Comparison of ENCODE assay signal across 1 cellular context in the genomic region with DNA sequence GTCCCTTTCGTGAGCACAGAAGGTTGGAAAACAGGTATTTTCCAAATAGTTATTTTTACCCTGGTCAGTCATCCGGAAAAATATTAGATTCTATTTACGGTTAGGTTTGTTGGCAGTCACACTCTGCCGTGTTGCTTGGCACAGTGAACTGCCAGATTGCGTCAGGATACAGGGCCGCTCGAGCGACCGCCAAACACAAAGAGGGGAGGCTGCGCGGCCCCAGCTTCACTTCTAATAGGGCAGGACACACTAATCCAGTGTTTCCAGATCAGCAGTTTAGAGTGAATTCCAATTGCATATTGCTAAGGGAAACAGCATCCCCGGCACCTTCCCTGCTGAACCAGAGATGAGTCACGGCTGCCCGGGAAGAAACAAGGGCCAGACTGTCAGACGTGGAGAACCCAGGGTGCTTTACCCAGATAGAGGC.
TF ChIP-seq lines count a peak whose summit lies in the region.

No MANE protein-coding gene starts in this region.

TF ChIP-seq in IMR-90, 13 proteins besides CTCF, POLR2A, EP300 and RAD21 (continued from another document):
- TF ChIP-seq, protein P1, sequence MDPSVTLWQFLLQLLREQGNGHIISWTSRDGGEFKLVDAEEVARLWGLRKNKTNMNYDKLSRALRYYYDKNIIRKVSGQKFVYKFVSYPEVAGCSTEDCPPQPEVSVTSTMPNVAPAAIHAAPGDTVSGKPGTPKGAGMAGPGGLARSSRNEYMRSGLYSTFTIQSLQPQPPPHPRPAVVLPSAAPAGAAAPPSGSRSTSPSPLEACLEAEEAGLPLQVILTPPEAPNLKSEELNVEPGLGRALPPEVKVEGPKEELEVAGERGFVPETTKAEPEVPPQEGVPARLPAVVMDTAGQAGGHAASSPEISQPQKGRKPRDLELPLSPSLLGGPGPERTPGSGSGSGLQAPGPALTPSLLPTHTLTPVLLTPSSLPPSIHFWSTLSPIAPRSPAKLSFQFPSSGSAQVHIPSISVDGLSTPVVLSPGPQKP (IDR thresholded peaks at IDR 0.05; ENCODE audit: borderline replicate concordance, low read depth, low read length), result no peak
- TF ChIP-seq BHLHE40 (IDR thresholded peaks at IDR 0.05; ENCODE audit: low read depth, low read length), result peak; percentile 29; the same call in 1 of the 2 replicates
TF ChIP-seq in IMR-90: peak in this region for 6.
